In the genomic region with DNA sequence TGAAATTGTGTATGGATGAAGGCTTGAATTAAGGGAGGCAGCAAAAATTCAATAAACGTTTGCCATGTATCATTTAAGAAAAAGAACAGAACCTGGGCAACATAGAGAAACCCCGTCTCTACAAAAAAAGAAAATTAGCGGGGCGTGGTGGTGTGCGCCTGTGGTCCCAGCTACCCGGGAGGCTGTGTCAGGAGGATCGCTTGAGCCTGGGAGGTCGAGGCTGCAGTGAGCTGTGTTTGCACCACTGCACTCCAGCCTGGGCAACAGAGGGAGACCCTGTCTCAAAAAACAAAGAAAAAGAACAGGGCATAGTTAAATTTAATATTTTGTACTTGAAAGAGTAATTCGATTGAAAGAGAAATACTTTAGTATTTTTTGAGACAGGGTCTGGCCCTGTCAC, we compare ENCODE assay signal across 9 cellular contexts. TPM values are rescaled to one million over a fixed set of nuclear protein-coding genes. Genes with fewer than 3 reads are reported as not detected.
DNase-seq lines count a peak whose midpoint lies in the region; ATAC-seq and TF ChIP-seq lines count a peak whose summit lies in the region.
"Had no signal": no experiment of that assay in that cellular context is flagged by ENCODE, and none has a peak within 500 bp of the region (broad histone marks: within the 10 kb centered on the region; RNA-seq: fewer than 3 reads in every experiment).

No MANE protein-coding gene starts in this region.

- intact Hi-C loops in CD8-positive, alpha-beta T cell (cut with DNase I, micrococcal nuclease): loop anchor here (2.0 to 5.0 kb wide), 6 partner anchors 71 to 1253 kb away; partner anchors contain the start of genes CEBPG (in 1 of the 2), SCGB2B2 (in 1 of the 2), ZNF181 (in 1 of the 2) and ZNF302 (in 1 of the 2)
- intact Hi-C loops in body of pancreas (cut with DNase I): no loop called here

- H3K9ac ChIP-seq in OCI-LY1 (ENCODE audit: low read length): peak overlapping the region; percentile 95
- peak overlapping the region; percentile 84 for H3K9ac ChIP-seq in endodermal cell (ENCODE audit: extremely low read depth, low read length, poor library complexity, severe bottlenecking)

- no peak overlapping the region for H3K27ac ChIP-seq in CD8-positive, alpha-beta T cell (ENCODE audit: low read depth, low read length)
- H3K27ac ChIP-seq in OCI-LY1 (ENCODE audit: low read depth, low read length, poor library complexity, severe bottlenecking): no peak overlapping the region
- H3K27ac ChIP-seq in endodermal cell (ENCODE audit: low read depth, low read length): no peak overlapping the region
- peak overlapping the region; percentile 73 for H3K27ac ChIP-seq in osteoblast (ENCODE audit: low read depth, low read length)
- no peak overlapping the region for H3K27ac ChIP-seq in body of pancreas

- H2AFZ ChIP-seq in OCI-LY1 (ENCODE audit: low read length) (no peak overlapping the region), osteoblast (ENCODE audit: low read length) (no peak overlapping the region)

- no peaks in the 10 kb centered on the region for H3K9me2 ChIP-seq in OCI-LY1 (ENCODE audit: low read depth, low read length)

- CTCF ChIA-PET in CD8-positive, alpha-beta T cell (lab: Charles Lee): interaction anchor here (1.0 to 1.3 kb wide), 3 partner anchors 14 to 209 kb away, joined by 3 to 6 read pairs (median 4); no protein-coding TSS in a partner anchor

- H3K9me3 ChIP-seq in CD8-positive, alpha-beta T cell (ENCODE audit: low read length): no peaks in the 10 kb centered on the region
- no peaks in the 10 kb centered on the region for H3K9me3 ChIP-seq in OCI-LY1 (ENCODE audit: low read length)
- H3K9me3 ChIP-seq in endodermal cell (ENCODE audit: control insufficient read depth, low read length): no peaks in the 10 kb centered on the region
- no peaks in the 10 kb centered on the region for H3K9me3 ChIP-seq in osteoblast (ENCODE audit: low read depth, low read length)
- no peaks in the 10 kb centered on the region for H3K9me3 ChIP-seq in body of pancreas

- H3K4me1 ChIP-seq in CD8-positive, alpha-beta T cell (ENCODE audit: insufficient read depth, low read length): peaks cover 29% of the 10 kb centered on the region
- H3K4me1 ChIP-seq in OCI-LY1 (ENCODE audit: insufficient read depth, low read length, severe bottlenecking) (peaks cover 30% of the 10 kb centered on the region), endodermal cell (ENCODE audit: control insufficient read depth, insufficient read depth, low read length) (no peaks in the 10 kb centered on the region), osteoblast (ENCODE audit: insufficient read depth, low read length) (peaks cover 29% of the 10 kb centered on the region), body of pancreas (peaks cover 39% of the 10 kb centered on the region)

- no peaks in the 10 kb centered on the region; the same call in 1 of the 2 replicates for H3F3A ChIP-seq in OCI-LY1 (ENCODE audit: insufficient read depth, low read length)

- H3K27me3 ChIP-seq in CD8-positive, alpha-beta T cell (ENCODE audit: insufficient read depth, low read length): no peaks in the 10 kb centered on the region
- no peaks in the 10 kb centered on the region for H3K27me3 ChIP-seq in OCI-LY1 (ENCODE audit: insufficient read depth, low read length)
- no peaks in the 10 kb centered on the region for H3K27me3 ChIP-seq in endodermal cell (ENCODE audit: control insufficient read depth, insufficient read depth, low read length, poor library complexity, severe bottlenecking)
- no peaks in the 10 kb centered on the region for H3K27me3 ChIP-seq in osteoblast (ENCODE audit: insufficient read depth, low read length)
- no peaks in the 10 kb centered on the region for H3K27me3 ChIP-seq in body of pancreas

- peaks cover 43% of the 10 kb centered on the region for H3K36me3 Mint-ChIP-seq in CD8-positive, alpha-beta T cell
- peaks cover 34% of the 10 kb centered on the region for H3K36me3 Mint-ChIP-seq in endodermal cell (ENCODE audit: low read depth)

- no peak for DNase-seq in CD8-positive, alpha-beta T cell
- DNase-seq in endodermal cell (no peak), osteoblast (ENCODE audit: insufficient read length, low spot score, missing footprints) (no peak), body of pancreas (no peak)
- DNase-seq: NCI-H1105 treated with DMSO at 0.1 percent for 48 hours had no signal

- H3K4me1 Mint-ChIP-seq in CD8-positive, alpha-beta T cell (ENCODE audit: low read depth): peaks cover 45% of the 10 kb centered on the region
- H3K4me1 Mint-ChIP-seq in endodermal cell: peaks cover 8% of the 10 kb centered on the region

- H3K27me3 Mint-ChIP-seq in CD8-positive, alpha-beta T cell (ENCODE audit: low read depth): no peaks in the 10 kb centered on the region
- H3K27me3 Mint-ChIP-seq in endodermal cell (ENCODE audit: insufficient read depth): no peaks in the 10 kb centered on the region

- POLR2A ChIA-PET in CD8-positive, alpha-beta T cell (lab: Charles Lee): interaction anchor here (0.7 kb wide), 1 partner anchor 84 kb away, joined by 3 read pairs; no protein-coding TSS in a partner anchor

- H3K79me2 ChIP-seq in OCI-LY1 (ENCODE audit: insufficient read depth, low read length) (peaks cover 63% of the 10 kb centered on the region), osteoblast (ENCODE audit: insufficient read depth, low read length) (peaks cover 68% of the 10 kb centered on the region)

- peak overlapping the region; percentile 99 for H3K4me3 Mint-ChIP-seq in CD8-positive, alpha-beta T cell
- peak overlapping the region; percentile 93 for H3K4me3 Mint-ChIP-seq in endodermal cell

- no peak for ATAC-seq in CD8-positive, alpha-beta T cell
- ATAC-seq in HG02798 (IDR thresholded peaks at IDR 0.05; ENCODE audit: poor library complexity, unreplicated experiment) (no peak), body of pancreas (no peak), HG03139 (IDR thresholded peaks at IDR 0.05; ENCODE audit: unreplicated experiment) (no peak), HG03378 (IDR thresholded peaks at IDR 0.05; ENCODE audit: unreplicated experiment) (no peak)

- H3K4me3 ChIP-seq in CD8-positive, alpha-beta T cell (ENCODE audit: low read depth, low read length): peak overlapping the region; percentile 58
- H3K4me3 ChIP-seq in OCI-LY1 (ENCODE audit: low read depth, low read length, poor library complexity, severe bottlenecking): peak overlapping the region; percentile 78
- peak overlapping the region; percentile 90 for H3K4me3 ChIP-seq in endodermal cell (ENCODE audit: low read length)
- peak overlapping the region; percentile 75 for H3K4me3 ChIP-seq in osteoblast (ENCODE audit: insufficient read depth, low read length)
- H3K4me3 ChIP-seq in body of pancreas: no peak overlapping the region

- peak overlapping the region; percentile 69 for H3K4me2 ChIP-seq in OCI-LY1 (ENCODE audit: low read length)
- H3K4me2 ChIP-seq in osteoblast (ENCODE audit: insufficient read depth, low read length): peak overlapping the region; percentile 100

- no peak for TF ChIP-seq POLR2A in body of pancreas (IDR thresholded peaks at IDR 0.05)

- 83 to 85% methylated on average over 9 of the region's 9 CpGs for WGBS in endodermal cell (ENCODE audit: insufficient coverage in 1 of 2, insufficient read length in 1 of 2), 2 experiments
- 69 to 74% methylated on average over 9 of the region's 9 CpGs for WGBS in body of pancreas, 2 donors

- peaks cover 5% of the 10 kb centered on the region for H3K36me3 ChIP-seq in CD8-positive, alpha-beta T cell (ENCODE audit: insufficient read depth, low read length)
- H3K36me3 ChIP-seq in OCI-LY1 (ENCODE audit: insufficient read depth, low read length) (peaks cover 49% of the 10 kb centered on the region), endodermal cell (ENCODE audit: control insufficient read depth, insufficient read depth, low read length) (peaks cover 46% of the 10 kb centered on the region), osteoblast (ENCODE audit: insufficient read depth, low read length) (peaks cover 26% of the 10 kb centered on the region), body of pancreas (replicated peaks in 1 of 2; ENCODE audit: insufficient read depth in 1 of 2, low read depth in 2 of 2) (no peaks in the 10 kb centered on the region)

- no peak for TF ChIP-seq CTCF in CD8-positive, alpha-beta T cell (IDR thresholded peaks at IDR 0.05)
- no peak for TF ChIP-seq CTCF in OCI-LY1 (IDR thresholded peaks at IDR 0.05; ENCODE audit: low read length)
- no peak for TF ChIP-seq CTCF in endodermal cell (conservative IDR thresholded peaks at IDR 0.05)
- TF ChIP-seq CTCF in osteoblast (IDR thresholded peaks at IDR 0.05; ENCODE audit: extremely low read depth, low read depth, low read length): no peak
- TF ChIP-seq CTCF in body of pancreas (IDR thresholded peaks at IDR 0.05): no peak

- H4K20me1 ChIP-seq in OCI-LY1 (ENCODE audit: insufficient read depth, low read length) (no peaks in the 10 kb centered on the region), osteoblast (ENCODE audit: insufficient read depth, low read length) (peaks cover 51% of the 10 kb centered on the region)

- no peaks in the 10 kb centered on the region for H3K9me3 Mint-ChIP-seq in CD8-positive, alpha-beta T cell
- H3K9me3 Mint-ChIP-seq in endodermal cell: no peaks in the 10 kb centered on the region

- no peak overlapping the region for H3K27ac Mint-ChIP-seq in CD8-positive, alpha-beta T cell
- no peak overlapping the region for H3K27ac Mint-ChIP-seq in endodermal cell

RNA-seq across cellular contexts. Expression of gene UBA2, which starts 1.4 kb away (rescaled TPM):
- 10 to 100 TPM; 46.8 to 53.2 TPM for total RNA-seq in CD8-positive, alpha-beta T cell
- total RNA-seq in endodermal cell (100 to 1,000 TPM; 147 to 160 TPM), osteoblast (112 and 121 TPM in 2 replicates), body of pancreas (10 to 100 TPM; 37.4 to 51.7 TPM)
- polyA plus RNA-seq in endodermal cell (2013, experiment 1 of 2): 289 TPM
- polyA plus RNA-seq in endodermal cell (2013, experiment 2 of 2): 277 TPM

RNA-seq across cellular contexts. Expression of gene PDCD2L, which starts 25.4 kb away (rescaled TPM):
- total RNA-seq in CD8-positive, alpha-beta T cell: 1 to 10 TPM; 6.1 to 6.5 TPM
- total RNA-seq in endodermal cell: 10 to 100 TPM; 25.0 to 25.1 TPM
- 25.7 TPM for polyA plus RNA-seq in endodermal cell (2013, experiment 1 of 2)
- polyA plus RNA-seq in endodermal cell (2013, experiment 2 of 2): 15.5 TPM
- total RNA-seq in osteoblast: 9.4 and 10.5 TPM in 2 replicates
- 10 to 100 TPM; 13.2 to 45.5 TPM for total RNA-seq in body of pancreas

RNA-seq across cellular contexts. Expression of gene WTIP, which starts 52.0 kb away (rescaled TPM):
- total RNA-seq in CD8-positive, alpha-beta T cell: under 1 TPM; 0.08 to 0.35 TPM
- total RNA-seq in endodermal cell: 10 to 100 TPM; 45.4 to 48.6 TPM
- 18.9 TPM for polyA plus RNA-seq in endodermal cell (2013, experiment 1 of 2)
- polyA plus RNA-seq in endodermal cell (2013, experiment 2 of 2): 21.1 TPM
- 38.7 and 43.9 TPM in 2 replicates for total RNA-seq in osteoblast
- total RNA-seq in body of pancreas: 1 to 10 TPM; 3.0 to 8.3 TPM

Comparison
In these comparisons a context has a peak if more than half of its experiments do, and no peak if none do; other contexts are left out.
1. H3K4me3 ChIP-seq: peak in CD8-positive, alpha-beta T cell (single experiment), OCI-LY1 (single experiment), endodermal cell (single experiment) and osteoblast (single experiment); none in body of pancreas (0 of 2).